In genomic region chr16:4117250-4117578, GRCh38 we compare ENCODE assay signal across 9 cellular contexts. TPM values are rescaled to one million over a fixed set of nuclear protein-coding genes. Genes with fewer than 3 reads are reported as not detected.
DNase-seq lines count a peak whose midpoint lies in the region; ATAC-seq, FAIRE-seq and TF ChIP-seq lines count a peak whose summit lies in the region.
"Had no signal": no experiment of that assay in that cellular context is flagged by ENCODE, and none has a peak within 500 bp of the region (broad histone marks: within the 10 kb centered on the region; RNA-seq: fewer than 3 reads in every experiment).

No MANE protein-coding gene starts in this region.

- ATAC-seq in T-cell (replicated peaks in 1 of 4) = no peak

- peak overlapping the region; percentile 28 to 80 for H3K27ac Mint-ChIP-seq in T-cell

- peaks cover 33% of the 10 kb centered on the region for H3K79me2 ChIP-seq in GM23248 (ENCODE audit: insufficient read depth)

- no peaks in the 10 kb centered on the region for H3K27me3 ChIP-seq in GM23248 (replicated peaks; ENCODE audit: insufficient read depth)

- H3K27ac ChIP-seq in GM23248 = no peak overlapping the region

- H3K27me3 Mint-ChIP-seq in T-cell = peaks cover 0 to 1% of the 10 kb centered on the region in 2 donors

- in situ Hi-C loops in GM23248 (cut with MboI) = loop anchor here (10.0 kb wide), 1 partner anchor 58 kb away; no protein-coding TSS in a partner anchor

- DNase-seq in GM23248 = no peak
- no peak for DNase-seq in T-cell
- no peak for DNase-seq in fibroblast of the aortic adventitia (ENCODE audit: low read depth)
- DNase-seq in skeletal muscle cell (ENCODE audit: low read depth) = no peak
- no peak for DNase-seq in stimulated activated CD4-positive, alpha-beta T cell treated with anti-CD3 and anti-CD28 coated beads, Interleukin-4, amount 100 ng/mL, for 4 hours
- DNase-seq in GM19239 (ENCODE audit: insufficient read length, low spot score) = no peak
- no peak for DNase-seq in dedifferentiated amniotic fluid mesenchymal stem cell (ENCODE audit: extremely low spot score)
- DNase-seq in RKO (ENCODE audit: low spot score) = no peak

- peak overlapping the region; percentile 70 for H3K4me2 ChIP-seq in GM23248 (ENCODE audit: unreplicated experiment)

- H3K4me1 ChIP-seq in GM23248 (ENCODE audit: insufficient read depth) = peaks cover 33% of the 10 kb centered on the region

- 0 out of 2 replicates have a peak, but pooled peaks cover 7% of the 10 kb centered on the region for H3F3A ChIP-seq in GM23248 (ENCODE audit: insufficient read depth)

- TF ChIP-seq CTCF in fibroblast of the aortic adventitia (IDR thresholded peaks at IDR 0.05; ENCODE audit: insufficient read depth, low read length) = no peak

- H3K9me3 Mint-ChIP-seq in T-cell = no peaks in the 10 kb centered on the region

- FAIRE-seq in GM19239 (lab: Jason Lieb, UNC) = no peak
- FAIRE-seq: GM18507 had no signal

- peak overlapping the region; percentile 79 to 87 (median 80) for H3K4me3 Mint-ChIP-seq in T-cell

- no peaks in the 10 kb centered on the region for H4K20me1 ChIP-seq in GM23248 (ENCODE audit: insufficient read depth)

- no peaks in the 10 kb centered on the region for H3K9me2 ChIP-seq in GM23248 (ENCODE audit: insufficient read depth)

- H3K9me3 ChIP-seq in GM23248 (ENCODE audit: low read depth) = no peaks in the 10 kb centered on the region

- CTCF ChIA-PET in T-cell (lab: Charles Lee) = no interaction called here

- H3K36me3 Mint-ChIP-seq in T-cell = no peaks in the 10 kb centered on the region

- peak overlapping the region; percentile 86 for H2AFZ ChIP-seq in GM23248

- POLR2A ChIA-PET in T-cell (lab: Charles Lee) = no interaction called here

- no peaks in the 10 kb centered on the region for H3K36me3 ChIP-seq in GM23248 (ENCODE audit: low read depth)

- H3K4me1 Mint-ChIP-seq in T-cell = peaks cover 34% of the 10 kb centered on the region in 3 donors

- H3K9ac ChIP-seq in GM23248 = peak overlapping the region; percentile 77

- peak overlapping the region; percentile 67 for H3K4me3 ChIP-seq in GM23248
- H3K4me3 ChIP-seq in fibroblast of the aortic adventitia (ENCODE audit: low read depth, low read length) = peak overlapping the region; percentile 69
- H3K4me3 ChIP-seq in skeletal muscle cell (ENCODE audit: low read depth, low read length) = peak overlapping the region; percentile 53

- 72 to 81% methylated on average over 11 to 12 of the region's 12 CpGs for WGBS in GM23248 (ENCODE audit: low coverage in 1 of 2, low lambda C conversion rate in 2 of 2, missing lambda C conversion rate in 2 of 2), 2 experiments

RNA-seq across cellular contexts. Expression of gene ADCY9, which starts 1.0 kb away (rescaled TPM):
- total RNA-seq in GM23248 (2014; rRNA removed; shearing (Covaris generic)) = 21.9 and 32.5 TPM in 2 replicates
- 1.9 and 2.1 TPM in 2 replicates for polyA plus RNA-seq in GM23248 (2016; fragmentation: Nextera tagmentation; extraction: Ambion mirVana)
- total RNA-seq in T-cell (10 to 100 TPM in 4 of 5 donors, 1 to 10 TPM in 1; 7.9 to 15.7 (median 11.6) TPM), fibroblast of the aortic adventitia (ENCODE audit: low replicate concordance) (11.2 and 23.6 TPM in 2 replicates)
